1 cellular context compared by ENCODE assay signal in the genomic region with DNA sequence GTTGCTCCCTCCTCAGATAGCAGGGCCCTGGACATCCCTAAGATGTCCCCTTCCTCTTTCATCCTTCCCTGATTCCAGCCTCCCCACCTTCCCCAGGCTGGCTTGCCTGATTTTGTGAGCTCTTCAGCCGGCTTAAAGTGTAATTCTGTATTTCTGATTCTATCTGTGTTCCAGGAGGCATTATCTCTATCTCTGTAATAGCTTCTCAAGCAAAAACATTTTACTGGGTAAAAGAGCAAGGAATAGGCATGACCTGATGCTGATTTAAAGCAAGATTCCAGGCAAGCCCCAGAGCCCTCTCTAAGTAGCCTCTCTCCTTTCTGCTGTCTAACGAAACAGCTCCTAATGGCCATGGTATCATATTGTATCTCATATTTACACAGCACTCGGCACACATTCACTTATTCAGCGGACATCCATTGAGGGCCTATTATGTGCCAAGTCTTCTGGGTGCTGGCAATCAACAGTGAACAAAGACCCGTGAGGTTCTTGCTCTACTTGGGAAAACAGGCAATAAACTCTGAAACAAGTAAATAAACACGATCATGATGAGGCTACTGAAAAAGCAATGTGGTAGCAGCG.
TF ChIP-seq lines count a peak whose summit lies in the region.

No MANE protein-coding gene starts in this region.

TF ChIP-seq in SK-N-SH treated with all-trans-retinoic acid at 6 μM for 48 hours, 23 proteins besides CTCF, POLR2A, EP300 and RAD21 (continued from another document):
- TF ChIP-seq GLIS3 (CRISPR knock-in tag; IDR thresholded peaks at IDR 0.05) (no peak), ESRRG (CRISPR knock-in tag; IDR thresholded peaks at IDR 0.05) (no peak), TOX (CRISPR knock-in tag; IDR thresholded peaks at IDR 0.05; ENCODE audit: borderline replicate concordance) (no peak), ZC3H10 (CRISPR knock-in tag; IDR thresholded peaks at IDR 0.05) (no peak), OSR1 (CRISPR knock-in tag; IDR thresholded peaks at IDR 0.05) (no peak), CSDC2 (CRISPR knock-in tag; IDR thresholded peaks at IDR 0.05) (no peak), BACH2 (CRISPR knock-in tag; IDR thresholded peaks at IDR 0.05; ENCODE audit: borderline replicate concordance) (no peak), ZNF8 (CRISPR knock-in tag; IDR thresholded peaks at IDR 0.05) (no peak)
- TF ChIP-seq, protein P1, sequence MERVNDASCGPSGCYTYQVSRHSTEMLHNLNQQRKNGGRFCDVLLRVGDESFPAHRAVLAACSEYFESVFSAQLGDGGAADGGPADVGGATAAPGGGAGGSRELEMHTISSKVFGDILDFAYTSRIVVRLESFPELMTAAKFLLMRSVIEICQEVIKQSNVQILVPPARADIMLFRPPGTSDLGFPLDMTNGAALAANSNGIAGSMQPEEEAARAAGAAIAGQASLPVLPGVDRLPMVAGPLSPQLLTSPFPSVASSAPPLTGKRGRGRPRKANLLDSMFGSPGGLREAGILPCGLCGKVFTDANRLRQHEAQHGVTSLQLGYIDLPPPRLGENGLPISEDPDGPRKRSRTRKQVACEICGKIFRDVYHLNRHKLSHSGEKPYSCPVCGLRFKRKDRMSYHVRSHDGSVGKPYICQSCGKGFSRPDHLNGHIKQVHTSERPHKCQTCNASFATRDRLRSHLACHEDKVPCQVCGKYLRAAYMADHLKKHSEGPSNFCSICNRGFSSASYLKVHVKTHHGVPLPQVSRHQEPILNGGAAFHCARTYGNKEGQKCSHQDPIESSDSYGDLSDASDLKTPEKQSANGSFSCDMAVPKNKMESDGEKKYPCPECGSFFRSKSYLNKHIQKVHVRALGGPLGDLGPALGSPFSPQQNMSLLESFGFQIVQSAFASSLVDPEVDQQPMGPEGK (CRISPR knock-in tag; IDR thresholded peaks at IDR 0.05; ENCODE audit: borderline replicate concordance) = no peak
- TF ChIP-seq, protein P2, sequence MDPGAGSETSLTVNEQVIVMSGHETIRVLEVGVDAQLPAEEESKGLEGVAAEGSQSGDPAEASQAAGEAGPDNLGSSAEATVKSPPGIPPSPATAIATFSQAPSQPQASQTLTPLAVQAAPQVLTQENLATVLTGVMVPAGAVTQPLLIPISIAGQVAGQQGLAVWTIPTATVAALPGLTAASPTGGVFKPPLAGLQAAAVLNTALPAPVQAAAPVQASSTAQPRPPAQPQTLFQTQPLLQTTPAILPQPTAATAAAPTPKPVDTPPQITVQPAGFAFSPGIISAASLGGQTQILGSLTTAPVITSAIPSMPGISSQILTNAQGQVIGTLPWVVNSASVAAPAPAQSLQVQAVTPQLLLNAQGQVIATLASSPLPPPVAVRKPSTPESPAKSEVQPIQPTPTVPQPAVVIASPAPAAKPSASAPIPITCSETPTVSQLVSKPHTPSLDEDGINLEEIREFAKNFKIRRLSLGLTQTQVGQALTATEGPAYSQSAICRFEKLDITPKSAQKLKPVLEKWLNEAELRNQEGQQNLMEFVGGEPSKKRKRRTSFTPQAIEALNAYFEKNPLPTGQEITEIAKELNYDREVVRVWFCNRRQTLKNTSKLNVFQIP (CRISPR knock-in tag; IDR thresholded peaks at IDR 0.05; ENCODE audit: borderline replicate concordance, low read depth) = no peak
